Comparison of ENCODE assay signal across 8 cellular contexts in the genomic region with DNA sequence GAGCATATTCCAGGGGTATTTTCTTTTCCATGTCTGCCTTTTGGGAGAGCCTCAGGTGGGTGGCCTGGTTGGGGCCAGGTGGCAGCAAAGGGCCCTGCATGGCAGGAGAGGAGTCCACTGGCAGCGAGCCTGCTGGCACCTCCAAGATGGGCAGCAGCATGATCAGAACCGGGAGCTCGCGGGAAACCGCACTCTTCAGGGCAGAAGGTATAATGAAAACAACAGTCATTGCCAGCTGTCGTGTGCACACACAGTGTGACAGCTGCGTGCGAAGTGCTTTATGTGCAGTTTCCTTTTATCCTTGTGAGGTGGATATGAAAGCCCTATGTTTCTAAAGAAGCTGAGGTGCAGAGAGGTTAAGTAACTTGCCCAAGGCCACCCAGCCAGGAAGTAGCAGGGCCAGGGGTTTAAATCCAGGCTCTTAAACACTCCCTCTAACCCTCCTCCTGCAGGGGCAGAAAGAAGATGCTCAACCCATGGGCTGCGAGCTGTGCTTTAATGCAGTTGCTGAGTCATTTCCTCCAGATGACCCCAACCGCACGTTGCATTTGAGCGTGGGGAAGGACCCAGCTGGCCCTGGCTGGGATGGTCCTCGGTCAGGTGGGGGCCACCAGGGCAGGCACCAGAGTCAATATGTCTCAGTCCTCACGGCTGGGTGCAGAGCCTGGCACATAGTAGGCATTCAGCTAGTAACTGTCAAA.
DNase-seq lines count a peak whose midpoint lies in the region; ATAC-seq and TF ChIP-seq lines count a peak whose summit lies in the region.

No MANE protein-coding gene starts in this region.

- H3K36me3 ChIP-seq in BJ (ENCODE audit: control insufficient read depth, insufficient read depth, low read length) = no peaks in the 10 kb centered on the region

- H3K4me3 ChIP-seq in BJ (ENCODE audit: low read depth, low read length) (no peak overlapping the region), fibroblast of pulmonary artery (replicated peaks; ENCODE audit: low read depth, low read length) (no peak overlapping the region)

- POLR2A ChIA-PET in BJ (lab: Charles Lee) = no interaction called here

- DNase-seq in BJ (ENCODE audit: low read depth) = peak; percentile 21
- DNase-seq in NAMALWA (ENCODE audit: low spot score) = peak; percentile 20
- peak; percentile 23 for DNase-seq in fibroblast of pulmonary artery (ENCODE audit: low read depth)
- no peak for DNase-seq in NCI-H446 (lab: John Stamatoyannopoulos, UW)
- no peak for DNase-seq in NCI-H1092 treated with DMSO at 0.1 percent for 48 hours (lab: John Stamatoyannopoulos, UW)
- DNase-seq in mucosa of gallbladder (ENCODE audit: low spot score) = no peak

- CTCF ChIA-PET in BJ (lab: Yijun Ruan, JAX) = interaction anchor here (1.1 to 3.6 kb wide), 2 partner anchors 11 to 99 kb away, joined by 3 to 18 read pairs; no protein-coding TSS in a partner anchor

- ATAC-seq in GM21360 (IDR thresholded peaks at IDR 0.05; ENCODE audit: unreplicated experiment) (peak; percentile 42), HG03039 (IDR thresholded peaks at IDR 0.05; ENCODE audit: unreplicated experiment) (no peak)

- H3K27me3 ChIP-seq in BJ (ENCODE audit: control insufficient read depth, insufficient read depth, low read length) = no peaks in the 10 kb centered on the region

- TF ChIP-seq CTCF in BJ (IDR thresholded peaks at IDR 0.05; ENCODE audit: insufficient read depth, low read depth, low read length) (no peak), fibroblast of pulmonary artery (IDR thresholded peaks at IDR 0.05; ENCODE audit: low read length, missing control alignments) (no peak)

Comparison
In these comparisons a context has a peak if more than half of its experiments do, and no peak if none do; other contexts are left out.
1. DNase-seq: peak in BJ (single experiment), NAMALWA (single experiment) and fibroblast of pulmonary artery (single experiment); none in NCI-H446 (0 of 2), NCI-H1092 treated with DMSO at 0.1 percent for 48 hours (single experiment) and mucosa of gallbladder (single experiment).